Comparison of ENCODE assay signal across 8 cellular contexts in genomic region chr20:63835031-63835858, GRCh38. TPM values are rescaled to one million over a fixed set of nuclear protein-coding genes. Genes with fewer than 3 reads are reported as not detected.
DNase-seq lines count a peak whose midpoint lies in the region; ATAC-seq and TF ChIP-seq lines count a peak whose summit lies in the region.
"Had no signal": no experiment of that assay in that cellular context is flagged by ENCODE, and none has a peak within 500 bp of the region (broad histone marks: within the 10 kb centered on the region; RNA-seq: fewer than 3 reads in every experiment).

No MANE protein-coding gene starts in this region.

- no peaks in the 10 kb centered on the region for H3K9me3 ChIP-seq in NT2/D1 (ENCODE audit: insufficient read depth, low read length)
- no peaks in the 10 kb centered on the region for H3K9me3 ChIP-seq in left lung

- peak overlapping the region; percentile 20 for H3K4me3 ChIP-seq in NT2/D1 (ENCODE audit: insufficient read length, low read depth)
- no peak overlapping the region for H3K4me3 ChIP-seq in left lung

- ATAC-seq in left lung = peak; percentile 93
- no peak for ATAC-seq in GM18519 (IDR thresholded peaks at IDR 0.05; ENCODE audit: low FRiP score, unreplicated experiment)
- ATAC-seq in GM18867 (IDR thresholded peaks at IDR 0.05; ENCODE audit: unreplicated experiment) = no peak

- H3K36me3 ChIP-seq in NT2/D1 (ENCODE audit: insufficient read depth, insufficient read length, low read length) = no peaks in the 10 kb centered on the region
- H3K36me3 ChIP-seq in left lung = no peaks in the 10 kb centered on the region

- no peak for TF ChIP-seq CTCF in left lung (IDR thresholded peaks at IDR 0.05)

- H3K9ac ChIP-seq in NT2/D1 (ENCODE audit: insufficient read length, low read depth) = peak overlapping the region; percentile 47

- intact Hi-C loops in left lung (cut with DNase I) = no loop called here

- peaks cover 13% of the 10 kb centered on the region for H3K27me3 ChIP-seq in NT2/D1 (ENCODE audit: insufficient read depth, insufficient read length)
- peaks cover 0 to 34% of the 10 kb centered on the region in 2 donors for H3K27me3 ChIP-seq in left lung

- H3K4me1 ChIP-seq in NT2/D1 (ENCODE audit: insufficient read depth, insufficient read length) = peaks cover 7% of the 10 kb centered on the region
- H3K4me1 ChIP-seq in left lung = peaks cover 14 to 33% of the 10 kb centered on the region in 2 donors

- DNase-seq in HEK293T (ENCODE audit: extremely low spot score) = peak; percentile 75
- peak; percentile 92 for DNase-seq in NT2/D1 (ENCODE audit: low read depth, low spot score)
- peak; percentile 94 for DNase-seq in dermis blood vessel endothelial cell
- DNase-seq in left lung = peak; percentile 88 to 92
- DNase-seq in ureter (ENCODE audit: low spot score) = peak; percentile 93
- DNase-seq: activated B cell treated with CpG ODN at 0.5 μM for 24 hours had no signal

- POLR2A ChIA-PET in HEK293T (lab: Yijun Ruan, JAX) = no interaction called here

- peak overlapping the region in 1 of 2 donors; percentile 16 for H3K27ac ChIP-seq in left lung

- CTCF ChIA-PET in HEK293T (lab: Yijun Ruan, JAX) = interaction anchor here (0.6 kb wide), 2 partner anchors 30 to 180 kb away, joined by 3 to 4 read pairs; no protein-coding TSS in a partner anchor

TF ChIP-seq in HEK293T, 16 proteins besides CTCF, POLR2A, EP300 and RAD21:
- TF ChIP-seq PKNOX1 (IDR thresholded peaks at IDR 0.05) = peak; percentile 97
- TF ChIP-seq SP1 (IDR thresholded peaks at IDR 0.05) = no peak
- TF ChIP-seq LEF1 (IDR thresholded peaks at IDR 0.05; ENCODE audit: borderline replicate concordance) = no peak
TF ChIP-seq in HEK293T: peak in this region for 1.

RNA-seq across cellular contexts. Expression of gene ZBTB46, which starts 4.2 kb away (rescaled TPM):
- total RNA-seq in dermis blood vessel endothelial cell (41.2 and 67.4 TPM in 2 replicates), left lung (10 to 100 TPM in 1 of 2 donors, 1 to 10 TPM in 1; 9.2 to 11.3 TPM), ureter (10.2 TPM)

RNA-seq across cellular contexts. Expression of gene ABHD16B, which starts 26.1 kb away (rescaled TPM):
- total RNA-seq in dermis blood vessel endothelial cell = not detected in 2 replicates
- under 1 TPM in 1 of 2 donors, not detected in 1; 0.18 TPM for total RNA-seq in left lung
- not detected for total RNA-seq in ureter
- total RNA-seq: activated B cell treated with CpG ODN at 0.5 μM for 24 hours had no signal

RNA-seq across cellular contexts. Expression of gene TPD52L2, which starts 29.8 kb away (rescaled TPM):
- total RNA-seq in dermis blood vessel endothelial cell = 169 and 181 TPM in 2 replicates
- 100 to 1,000 TPM; 105 to 116 TPM for total RNA-seq in left lung
- total RNA-seq in ureter = 85.4 TPM

RNA-seq across cellular contexts. Expression of gene DNAJC5, which starts 59.7 kb away (rescaled TPM):
- total RNA-seq in dermis blood vessel endothelial cell = 90.9 and 98.3 TPM in 2 replicates
- total RNA-seq in left lung = 10 to 100 TPM; 39.9 to 59.5 TPM
- total RNA-seq in ureter = 52.4 TPM
